ENCODE assay signal across 1 cellular context in genomic region chr5:178859625-178860521, GRCh38.
TF ChIP-seq lines count a peak whose summit lies in the region.

TSS of gene ZNF354B (plus strand) at chr5:178859953. CDS start at chr5:178861048, 1,095 bp downstream.

TF ChIP-seq in K562, 482 proteins besides CTCF, POLR2A, EP300 and RAD21 (continued from another document and continues in another):
- TF ChIP-seq CUX1 (CRISPR knock-in tag; IDR thresholded peaks at IDR 0.05) = no peak
- no peak for TF ChIP-seq THRB (CRISPR knock-in tag; conservative IDR thresholded peaks at IDR 0.05)
- no peak for TF ChIP-seq FOXA3 (CRISPR knock-in tag; conservative IDR thresholded peaks at IDR 0.05 in 1 of 2, IDR thresholded peaks at IDR 0.05 in 1 of 2)
- no peak for TF ChIP-seq HDAC2 (IDR thresholded peaks at IDR 0.05)
- TF ChIP-seq ZNF316 (IDR thresholded peaks at IDR 0.05) = no peak
- TF ChIP-seq ZNF584 (CRISPR knock-in tag; IDR thresholded peaks at IDR 0.05; ENCODE audit: low read depth) = 0 out of 2 replicates have a peak, but pooled peaks have one; percentile 24
- no peak for TF ChIP-seq ZNF282 (CRISPR knock-in tag; IDR thresholded peaks at IDR 0.05)
- TF ChIP-seq HDAC6 (IDR thresholded peaks at IDR 0.05; ENCODE audit: low read depth, low read length) = no peak
- TF ChIP-seq RNF219 (CRISPR knock-in tag; IDR thresholded peaks at IDR 0.05) = no peak
- no peak for TF ChIP-seq RNF2 (IDR thresholded peaks at IDR 0.05)
- 0 out of 2 replicates have a peak, but pooled peaks have one; percentile 40 for TF ChIP-seq SAFB (IDR thresholded peaks at IDR 0.05; ENCODE audit: borderline replicate concordance, low read depth, low read length)
- TF ChIP-seq XRCC4 (IDR thresholded peaks at IDR 0.05; ENCODE audit: extremely low read depth, insufficient read depth, insufficient read length) = no peak
- peak; percentile 71 for TF ChIP-seq GABPB1 (CRISPR knock-in tag; IDR thresholded peaks at IDR 0.05)
- TF ChIP-seq CXXC5 (CRISPR knock-in tag; IDR thresholded peaks at IDR 0.05) = peak; percentile 90
- no peak for TF ChIP-seq ZNF347 (CRISPR knock-in tag; IDR thresholded peaks at IDR 0.05; ENCODE audit: low read depth)
- no peak for TF ChIP-seq FOXJ3 (CRISPR knock-in tag; IDR thresholded peaks at IDR 0.05)
- TF ChIP-seq HBP1 (CRISPR knock-in tag; IDR thresholded peaks at IDR 0.05) = peak; percentile 16; the same call in 1 of the 2 replicates
- no peak for TF ChIP-seq ZNF740 (CRISPR knock-in tag; IDR thresholded peaks at IDR 0.05)
- TF ChIP-seq ZNF740 (tag; IDR thresholded peaks at IDR 0.05) = no peak
- no peak for TF ChIP-seq EZH2 (IDR thresholded peaks at IDR 0.05; ENCODE audit: borderline replicate concordance, low read depth, low read length)
- no peak for TF ChIP-seq SMARCA4 (IDR thresholded peaks at IDR 0.05)
- peak; percentile 54; the same call in 1 of the 2 replicates for TF ChIP-seq ATF7 (IDR thresholded peaks at IDR 0.05)
- no peak for TF ChIP-seq ZNF121 (CRISPR knock-in tag; conservative IDR thresholded peaks at IDR 0.05)
- peak; percentile 40; the same call in 1 of the 2 replicates for TF ChIP-seq TCF7L2 (IDR thresholded peaks at IDR 0.05; ENCODE audit: low read depth, low read length)
- no peak for TF ChIP-seq ZNF197 (CRISPR knock-in tag; IDR thresholded peaks at IDR 0.05; ENCODE audit: low read depth)
- no peak for TF ChIP-seq ATF2 (CRISPR knock-in tag; IDR thresholded peaks at IDR 0.05)
- TF ChIP-seq SFPQ (IDR thresholded peaks at IDR 0.05; ENCODE audit: low read depth, low read length) = no peak
- no peak for TF ChIP-seq ZNF699 (CRISPR knock-in tag; IDR thresholded peaks at IDR 0.05; ENCODE audit: insufficient replicate concordance)
- no peak for TF ChIP-seq ZBTB43 (CRISPR knock-in tag; IDR thresholded peaks at IDR 0.05)
- no peak for TF ChIP-seq OTX1 (CRISPR knock-in tag; IDR thresholded peaks at IDR 0.05)
- no peak for TF ChIP-seq PHF21A (IDR thresholded peaks at IDR 0.05; ENCODE audit: borderline replicate concordance, low read depth)
- TF ChIP-seq SIN3B (IDR thresholded peaks at IDR 0.05; ENCODE audit: low read depth) = no peak
- peak; percentile 76; the same call in 1 of the 2 replicates for TF ChIP-seq LCOR (CRISPR knock-in tag; IDR thresholded peaks at IDR 0.05)
- no peak for TF ChIP-seq COPS2 (conservative IDR thresholded peaks at IDR 0.05)
- no peak for TF ChIP-seq HNRNPK (IDR thresholded peaks at IDR 0.05; ENCODE audit: low read depth, low read length, poor library complexity, severe bottlenecking)
- TF ChIP-seq HMGXB4 (CRISPR knock-in tag; IDR thresholded peaks at IDR 0.05) = no peak
- no peak for TF ChIP-seq NCOR1 (IDR thresholded peaks at IDR 0.05)
- TF ChIP-seq MECOM (CRISPR knock-in tag; IDR thresholded peaks at IDR 0.05) = no peak
- no peak for TF ChIP-seq XRCC3 (IDR thresholded peaks at IDR 0.05)
- TF ChIP-seq MCM3 (IDR thresholded peaks at IDR 0.05) = no peak
- TF ChIP-seq ZNF436 (CRISPR knock-in tag; IDR thresholded peaks at IDR 0.05) = no peak
